Comparison of ENCODE assay signal across 1 cellular context in genomic region chr17:74430706-74431567, GRCh38.
TF ChIP-seq lines count a peak whose summit lies in the region.

No MANE protein-coding gene starts in this region.

TF ChIP-seq in HepG2, 621 proteins besides CTCF, POLR2A, EP300 and RAD21 (continued from another document and continues in another):
- TF ChIP-seq ARID5B (CRISPR knock-in tag; IDR thresholded peaks at IDR 0.05) (peak; percentile 69), HDAC1 (CRISPR knock-in tag; IDR thresholded peaks at IDR 0.05) (peak; percentile 94), ZNF672 (CRISPR knock-in tag; IDR thresholded peaks at IDR 0.05) (no peak), MATR3 (CRISPR knock-in tag; IDR thresholded peaks at IDR 0.05) (no peak), ZNF276 (CRISPR knock-in tag; IDR thresholded peaks at IDR 0.05; ENCODE audit: low read depth) (0 out of 2 replicates have a peak, but pooled peaks have one; percentile 20), ZNF558 (CRISPR knock-in tag; IDR thresholded peaks at IDR 0.05; ENCODE audit: borderline replicate concordance) (0 out of 2 replicates have a peak, but pooled peaks have one; percentile 40), ZFP91 (CRISPR knock-in tag; IDR thresholded peaks at IDR 0.05; ENCODE audit: borderline replicate concordance) (0 out of 2 replicates have a peak, but pooled peaks have one; percentile 26), CBFB (CRISPR knock-in tag; IDR thresholded peaks at IDR 0.05) (peak; percentile 43; the same call in 1 of the 2 replicates), FIP1L1 (IDR thresholded peaks at IDR 0.05; ENCODE audit: borderline replicate concordance, insufficient read depth, low read depth, low read length) (peak; percentile 46; the same call in 1 of the 2 replicates), HMGXB3 (CRISPR knock-in tag; IDR thresholded peaks at IDR 0.05; ENCODE audit: borderline replicate concordance) (0 out of 2 replicates have a peak, but pooled peaks have one; percentile 13), CCAR2 (optimal IDR thresholded peaks at IDR 0.05; ENCODE audit: low read depth, low read length) (peak; percentile 14), ZNF816 (CRISPR knock-in tag; IDR thresholded peaks at IDR 0.05; ENCODE audit: borderline replicate concordance) (peak; percentile 97), NFAT5 (CRISPR knock-in tag; IDR thresholded peaks at IDR 0.05) (no peak), ZNF292 (CRISPR knock-in tag; IDR thresholded peaks at IDR 0.05; ENCODE audit: borderline replicate concordance, low read depth) (no peak; the same call in 1 of the 2 replicates), MYNN (CRISPR knock-in tag; IDR thresholded peaks at IDR 0.05; ENCODE audit: low read depth) (peak; percentile 47), ISX (CRISPR knock-in tag; conservative IDR thresholded peaks at IDR 0.05) (0 out of 2 replicates have a peak, but pooled peaks have one; percentile 65), ZNF883 (CRISPR knock-in tag; IDR thresholded peaks at IDR 0.05; ENCODE audit: not compliant biosample characterization) (peak; percentile 64), ZNF451 (CRISPR knock-in tag; IDR thresholded peaks at IDR 0.05) (peak; percentile 72), ZNF788 (CRISPR knock-in tag; IDR thresholded peaks at IDR 0.05; ENCODE audit: borderline replicate concordance) (peak; percentile 21), ATF6 (CRISPR knock-in tag; conservative IDR thresholded peaks at IDR 0.05) (no peak; the same call in 1 of the 2 replicates), HNF4G (IDR thresholded peaks at IDR 0.05; ENCODE audit: borderline replicate concordance, low read depth, low read length) (0 out of 2 replicates have a peak, but pooled peaks have one; percentile 57), HNF4G (CRISPR knock-in tag; IDR thresholded peaks at IDR 0.05; ENCODE audit: borderline replicate concordance, low read depth) (peak; percentile 28; the same call in 1 of the 2 replicates), MTA3 (CRISPR knock-in tag; IDR thresholded peaks at IDR 0.05) (no peak), ZXDC (CRISPR knock-in tag; IDR thresholded peaks at IDR 0.05) (no peak; the same call in 1 of the 2 replicates), CBX5 (CRISPR knock-in tag; IDR thresholded peaks at IDR 0.05; ENCODE audit: borderline replicate concordance) (no peak; the same call in 1 of the 2 replicates), TAF15 (IDR thresholded peaks at IDR 0.05; ENCODE audit: low read depth, low read length, poor library complexity, severe bottlenecking) (peak; percentile 38), TEAD3 (CRISPR knock-in tag; optimal IDR thresholded peaks at IDR 0.05; ENCODE audit: borderline replicate concordance) (no peak), ZNF468 (CRISPR knock-in tag; IDR thresholded peaks at IDR 0.05) (no peak), ZNF138 (CRISPR knock-in tag; IDR thresholded peaks at IDR 0.05; ENCODE audit: low read depth) (0 out of 2 replicates have a peak, but pooled peaks have one; percentile 49), TEF (CRISPR knock-in tag; IDR thresholded peaks at IDR 0.05) (peak; percentile 55; the same call in 1 of the 2 replicates), ZSCAN30 (CRISPR knock-in tag; IDR thresholded peaks at IDR 0.05) (no peak), MAFG (CRISPR knock-in tag; IDR thresholded peaks at IDR 0.05) (no peak; the same call in 1 of the 2 replicates)
